13 cellular contexts compared by ENCODE assay signal in genomic region chr11:70569173-70569890, GRCh38.
"Had no signal": no experiment of that assay in that cellular context is flagged by ENCODE, and none has a peak within 500 bp of the region (broad histone marks: within the 10 kb centered on the region; RNA-seq: fewer than 3 reads in every experiment).

No MANE protein-coding gene starts in this region.

- H3K27ac Mint-ChIP-seq: activated CD8-positive, alpha-beta T cell treated with anti-CD3 and anti-CD28 coated beads, Interleukin-2, amount 10 ng/mL, durations not matched to agents 7 days and 5 days; activated naive CD8-positive, alpha-beta T cell treated with anti-CD3 and anti-CD28 coated beads, Interleukin-2, amount 50 U/mL, for 24 hours; mesothelial cell of epicardium; T-cell had no signal

- H3K9me3 ChIP-seq: colonic mucosa, right atrium auricular region, suprapubic skin had no signal

- H3K4me3 Mint-ChIP-seq: activated CD8-positive, alpha-beta T cell treated with anti-CD3 and anti-CD28 coated beads, Interleukin-2, amount 10 ng/mL, durations not matched to agents 7 days and 5 days; activated naive CD8-positive, alpha-beta T cell treated with anti-CD3 and anti-CD28 coated beads, Interleukin-2, amount 50 U/mL, for 24 hours; naive B cell had no signal

- H3K27ac ChIP-seq: suprapubic skin had no signal

- H3K4me1 Mint-ChIP-seq: activated naive CD8-positive, alpha-beta T cell treated with anti-CD3 and anti-CD28 coated beads, Interleukin-2, amount 50 U/mL, for 24 hours had no signal

- H3K36me3 ChIP-seq: colonic mucosa, right atrium auricular region, suprapubic skin had no signal

- H3K27me3 ChIP-seq: colonic mucosa, right atrium auricular region, suprapubic skin had no signal

- DNase-seq: activated CD4-positive, alpha-beta T cell treated with anti-CD3 and anti-CD28 coated beads for 4 hours; activated CD8-positive, alpha-beta memory T cell treated with anti-CD3 and anti-CD28 coated beads, Interleukin-2, amount 50 U/mL, for 48 hours; activated CD8-positive, alpha-beta T cell treated with anti-CD3 and anti-CD28 coated beads, Interleukin-2, amount 10 ng/mL, durations not matched to agents 7 days and 5 days; activated naive CD8-positive, alpha-beta T cell treated with anti-CD3 and anti-CD28 coated beads, Interleukin-2, amount 50 U/mL, for 24 hours; effector CD8-positive, alpha-beta T cell; naive B cell; stimulated activated naive CD4-positive, alpha-beta T cell treated with Interleukin-2 at 50 U/mL for 16 hours; T-cell; T1000 had no signal

- ATAC-seq: activated CD8-positive, alpha-beta T cell treated with anti-CD3 and anti-CD28 coated beads, Interleukin-2, amount 10 ng/mL, durations not matched to agents 7 days and 5 days; activated naive CD8-positive, alpha-beta T cell treated with anti-CD3 and anti-CD28 coated beads, Interleukin-2, amount 50 U/mL, for 24 hours; T-cell had no signal

- H3K36me3 Mint-ChIP-seq: mesothelial cell of epicardium, naive B cell, T-cell had no signal

- H3K9me3 Mint-ChIP-seq: activated naive CD8-positive, alpha-beta T cell treated with anti-CD3 and anti-CD28 coated beads, Interleukin-2, amount 50 U/mL, for 24 hours; mesothelial cell of epicardium; T-cell had no signal
